In genomic region chr4:158523990-158524545, GRCh38 we compare ENCODE assay signal across 28 cellular contexts. TPM values are rescaled to one million over a fixed set of nuclear protein-coding genes. Genes with fewer than 3 reads are reported as not detected.
"Had no signal": no experiment of that assay in that cellular context is flagged by ENCODE, and none has a peak within 500 bp of the region (broad histone marks: within the 10 kb centered on the region; RNA-seq: fewer than 3 reads in every experiment).

No MANE protein-coding gene starts in this region.

- H3K79me2 ChIP-seq: hepatocyte, parathyroid adenoma had no signal

- H3K27ac Mint-ChIP-seq: activated B cell treated with CpG ODN at 0.5 μM for 24 hours; activated naive CD8-positive, alpha-beta T cell treated with anti-CD3 and anti-CD28 coated beads for 36 hours; endodermal cell; nephron progenitor cell; stimulated activated naive CD8-positive, alpha-beta T cell treated with anti-CD3 and anti-CD28 coated beads, Interleukin-15, Interleukin-2, amounts not matched to agents 100 ng/mL and 50 ng/mL, for 24 hours; T-helper 17 cell had no signal

- H3K4me1 Mint-ChIP-seq: activated B cell treated with CpG ODN at 0.5 μM for 24 hours; activated naive CD8-positive, alpha-beta T cell treated with anti-CD3 and anti-CD28 coated beads for 36 hours; nephron progenitor cell; T-helper 17 cell had no signal

- H3K36me3 Mint-ChIP-seq: activated naive CD8-positive, alpha-beta T cell treated with anti-CD3 and anti-CD28 coated beads for 36 hours had no signal

- H3K4me3 Mint-ChIP-seq: activated B cell treated with CpG ODN at 0.5 μM for 24 hours; activated naive CD8-positive, alpha-beta T cell treated with anti-CD3 and anti-CD28 coated beads for 36 hours; activated T-cell treated with anti-CD3 and anti-CD28 coated beads, Interleukin-2, amount 50 U/mL, for 4 hours; endodermal cell; nephron progenitor cell; stimulated activated naive CD8-positive, alpha-beta T cell treated with anti-CD3 and anti-CD28 coated beads, Interleukin-15, Interleukin-2, amounts not matched to agents 100 ng/mL and 50 ng/mL, for 24 hours; T-helper 17 cell had no signal

- H3K9me3 ChIP-seq: colonic mucosa, mucosa of descending colon, right lobe of liver, tibial artery had no signal

- DNase-seq: activated B cell treated with CpG ODN at 0.5 μM for 24 hours; activated CD4-positive, alpha-beta T cell treated with anti-CD3 and anti-CD28 coated beads for 4 hours; activated CD4-positive, alpha-beta T cell treated with anti-CD3 and anti-CD28 coated beads, Interleukin-2, amount 50 U/mL, for 48 hours; activated CD8-positive, alpha-beta memory T cell treated with anti-CD3 and anti-CD28 coated beads, Interleukin-2, amount 50 U/mL, for 48 hours; activated naive CD4-positive, alpha-beta T cell treated with Interleukin-2 at 50 U/mL for 16 hours; activated naive CD8-positive, alpha-beta T cell treated with anti-CD3 and anti-CD28 coated beads for 36 hours; activated T-cell treated with anti-CD3 and anti-CD28 coated beads, Interleukin-2, amount 50 U/mL, for 4 hours; colonic mucosa; endodermal cell; erythroblast; foreskin fibroblast; left ventricle myocardium superior; mesendoderm; mucosa of descending colon; nephron progenitor cell; right lobe of liver; stimulated activated CD4-positive, alpha-beta T cell treated with anti-CD3 and anti-CD28 coated beads, Interleukin-1b, Interleukin-23, amount 100 ng/mL, for 48 hours; substantia nigra; T-helper 17 cell; tibial artery had no signal

- ATAC-seq: activated T-cell treated with anti-CD3 and anti-CD28 coated beads, Interleukin-2, amount 50 U/mL, for 4 hours; left ventricle myocardium superior; mucosa of descending colon; right lobe of liver; T-helper 17 cell had no signal

- H3K9me3 Mint-ChIP-seq: activated B cell treated with CpG ODN at 0.5 μM for 24 hours; activated naive CD8-positive, alpha-beta T cell treated with anti-CD3 and anti-CD28 coated beads for 36 hours; activated T-cell treated with anti-CD3 and anti-CD28 coated beads, Interleukin-2, amount 50 U/mL, for 4 hours; endodermal cell; nephron progenitor cell; stimulated activated naive CD8-positive, alpha-beta T cell treated with anti-CD3 and anti-CD28 coated beads, Interleukin-15, Interleukin-2, amounts not matched to agents 100 ng/mL and 50 ng/mL, for 24 hours had no signal

- H3K27me3 ChIP-seq: colonic mucosa, hepatocyte, right lobe of liver, tibial artery had no signal

- H3K4me1 ChIP-seq: colonic mucosa, parathyroid adenoma, right lobe of liver, tibial artery had no signal

- H3K27me3 Mint-ChIP-seq: activated B cell treated with CpG ODN at 0.5 μM for 24 hours; stimulated activated naive CD8-positive, alpha-beta T cell treated with anti-CD3 and anti-CD28 coated beads, Interleukin-15, Interleukin-2, amounts not matched to agents 100 ng/mL and 50 ng/mL, for 24 hours had no signal

- FAIRE-seq: astrocyte, urothelium cell line had no signal

- H3K27ac ChIP-seq: colonic mucosa, hepatocyte, parathyroid adenoma, right lobe of liver, skin epidermis, tibial artery had no signal

- H2AFZ ChIP-seq: hepatocyte, parathyroid adenoma had no signal

- H3K9ac ChIP-seq: parathyroid adenoma had no signal

- H3K4me2 ChIP-seq: hepatocyte had no signal

- H3K4me3 ChIP-seq: colonic mucosa, hepatocyte, mucosa of descending colon, right lobe of liver, skin epidermis, tibial artery had no signal

- H3K36me3 ChIP-seq: colonic mucosa, right lobe of liver, tibial artery had no signal

RNA-seq across cellular contexts. Expression of gene RXFP1, which starts 2.4 kb away (rescaled TPM):
- total RNA-seq: activated B cell treated with CpG ODN at 0.5 μM for 24 hours; activated CD8-positive, alpha-beta memory T cell treated with anti-CD3 and anti-CD28 coated beads for 36 hours; activated naive CD8-positive, alpha-beta T cell treated with anti-CD3 and anti-CD28 coated beads for 36 hours; endodermal cell; hepatocyte; left ventricle myocardium superior; pulmonary artery endothelial cell; T-helper 17 cell had no signal
- polyA plus RNA-seq: hepatocyte had no signal
